In the genomic region with DNA sequence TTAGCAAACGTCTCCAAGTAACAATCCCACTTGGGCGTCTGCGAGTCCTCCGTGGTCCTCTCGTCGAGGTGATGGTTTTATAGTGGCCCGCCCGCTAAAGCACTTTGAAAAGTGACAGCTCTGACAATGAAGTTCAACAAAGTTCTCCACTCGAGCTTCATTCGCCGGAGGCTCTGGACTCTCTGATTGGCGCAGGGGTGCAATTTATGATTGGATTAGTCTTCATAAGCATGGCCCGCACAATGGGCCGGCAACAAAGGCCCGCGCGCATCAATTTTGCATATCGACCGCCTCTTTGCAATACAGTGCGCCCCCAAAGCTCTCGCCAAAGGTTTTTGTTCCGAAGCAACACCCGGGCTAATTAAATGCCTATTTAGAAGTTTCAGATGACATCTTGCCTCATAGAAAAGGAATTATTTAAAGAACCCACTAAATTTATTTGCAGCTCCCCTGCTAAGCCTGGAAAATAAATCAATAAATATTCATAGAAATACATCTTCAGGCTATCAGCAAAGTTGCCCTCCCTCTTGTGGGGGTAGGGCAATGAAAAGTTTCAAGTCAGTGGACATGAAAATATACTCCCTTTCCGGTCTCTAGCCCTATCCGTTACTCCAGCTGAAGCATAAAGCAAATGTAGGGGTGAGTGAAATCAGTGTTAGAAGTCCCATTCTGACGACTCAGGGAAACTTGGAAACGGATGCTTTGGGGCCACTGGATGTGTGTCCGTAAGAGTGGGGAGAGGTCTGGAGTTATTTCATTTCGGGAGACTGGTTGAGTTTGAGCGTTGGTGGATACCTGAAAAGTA, we compare ENCODE assay signal across 1 cellular context.
TF ChIP-seq lines count a peak whose summit lies in the region.

A gene with protein sequence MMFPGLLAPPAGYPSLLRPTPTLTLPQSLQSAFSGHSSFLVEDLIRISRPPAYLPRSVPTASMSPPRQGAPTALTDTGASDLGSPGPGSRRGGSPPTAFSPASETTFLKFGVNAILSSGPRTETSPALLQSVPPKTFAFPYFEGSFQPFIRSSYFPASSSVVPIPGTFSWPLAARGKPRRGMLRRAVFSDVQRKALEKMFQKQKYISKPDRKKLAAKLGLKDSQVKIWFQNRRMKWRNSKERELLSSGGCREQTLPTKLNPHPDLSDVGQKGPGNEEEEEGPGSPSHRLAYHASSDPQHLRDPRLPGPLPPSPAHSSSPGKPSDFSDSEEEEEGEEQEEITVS (minus strand): TSS at position 51 of the 805 bp plus-strand sequence. CDS start 151 bp downstream, outside the sequence.

TF ChIP-seq in HepG2, 621 proteins besides CTCF, POLR2A, EP300 and RAD21 (continued from another document):
- no peak for TF ChIP-seq TBX2 (CRISPR knock-in tag; IDR thresholded peaks at IDR 0.05; ENCODE audit: borderline replicate concordance)
- TF ChIP-seq, protein P1, sequence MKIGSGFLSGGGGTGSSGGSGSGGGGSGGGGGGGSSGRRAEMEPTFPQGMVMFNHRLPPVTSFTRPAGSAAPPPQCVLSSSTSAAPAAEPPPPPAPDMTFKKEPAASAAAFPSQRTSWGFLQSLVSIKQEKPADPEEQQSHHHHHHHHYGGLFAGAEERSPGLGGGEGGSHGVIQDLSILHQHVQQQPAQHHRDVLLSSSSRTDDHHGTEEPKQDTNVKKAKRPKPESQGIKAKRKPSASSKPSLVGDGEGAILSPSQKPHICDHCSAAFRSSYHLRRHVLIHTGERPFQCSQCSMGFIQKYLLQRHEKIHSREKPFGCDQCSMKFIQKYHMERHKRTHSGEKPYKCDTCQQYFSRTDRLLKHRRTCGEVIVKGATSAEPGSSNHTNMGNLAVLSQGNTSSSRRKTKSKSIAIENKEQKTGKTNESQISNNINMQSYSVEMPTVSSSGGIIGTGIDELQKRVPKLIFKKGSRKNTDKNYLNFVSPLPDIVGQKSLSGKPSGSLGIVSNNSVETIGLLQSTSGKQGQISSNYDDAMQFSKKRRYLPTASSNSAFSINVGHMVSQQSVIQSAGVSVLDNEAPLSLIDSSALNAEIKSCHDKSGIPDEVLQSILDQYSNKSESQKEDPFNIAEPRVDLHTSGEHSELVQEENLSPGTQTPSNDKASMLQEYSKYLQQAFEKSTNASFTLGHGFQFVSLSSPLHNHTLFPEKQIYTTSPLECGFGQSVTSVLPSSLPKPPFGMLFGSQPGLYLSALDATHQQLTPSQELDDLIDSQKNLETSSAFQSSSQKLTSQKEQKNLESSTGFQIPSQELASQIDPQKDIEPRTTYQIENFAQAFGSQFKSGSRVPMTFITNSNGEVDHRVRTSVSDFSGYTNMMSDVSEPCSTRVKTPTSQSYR (CRISPR knock-in tag; IDR thresholded peaks at IDR 0.05; ENCODE audit: borderline replicate concordance): no peak
- no peak for TF ChIP-seq ZNF788 (CRISPR knock-in tag; IDR thresholded peaks at IDR 0.05; ENCODE audit: borderline replicate concordance)
- TF ChIP-seq SALL2 (CRISPR knock-in tag; IDR thresholded peaks at IDR 0.05): no peak
- TF ChIP-seq ZNF251 (CRISPR knock-in tag; IDR thresholded peaks at IDR 0.05): no peak
- TF ChIP-seq MAFK (conservative IDR thresholded peaks at IDR 0.05 in 1 of 2, IDR thresholded peaks at IDR 0.05 in 1 of 2; ENCODE audit: low read length in 2 of 2): 0 out of 4 replicates have a peak, but pooled peaks of 1 of the 2 experiments have one; percentile 20
- TF ChIP-seq, protein P2, sequence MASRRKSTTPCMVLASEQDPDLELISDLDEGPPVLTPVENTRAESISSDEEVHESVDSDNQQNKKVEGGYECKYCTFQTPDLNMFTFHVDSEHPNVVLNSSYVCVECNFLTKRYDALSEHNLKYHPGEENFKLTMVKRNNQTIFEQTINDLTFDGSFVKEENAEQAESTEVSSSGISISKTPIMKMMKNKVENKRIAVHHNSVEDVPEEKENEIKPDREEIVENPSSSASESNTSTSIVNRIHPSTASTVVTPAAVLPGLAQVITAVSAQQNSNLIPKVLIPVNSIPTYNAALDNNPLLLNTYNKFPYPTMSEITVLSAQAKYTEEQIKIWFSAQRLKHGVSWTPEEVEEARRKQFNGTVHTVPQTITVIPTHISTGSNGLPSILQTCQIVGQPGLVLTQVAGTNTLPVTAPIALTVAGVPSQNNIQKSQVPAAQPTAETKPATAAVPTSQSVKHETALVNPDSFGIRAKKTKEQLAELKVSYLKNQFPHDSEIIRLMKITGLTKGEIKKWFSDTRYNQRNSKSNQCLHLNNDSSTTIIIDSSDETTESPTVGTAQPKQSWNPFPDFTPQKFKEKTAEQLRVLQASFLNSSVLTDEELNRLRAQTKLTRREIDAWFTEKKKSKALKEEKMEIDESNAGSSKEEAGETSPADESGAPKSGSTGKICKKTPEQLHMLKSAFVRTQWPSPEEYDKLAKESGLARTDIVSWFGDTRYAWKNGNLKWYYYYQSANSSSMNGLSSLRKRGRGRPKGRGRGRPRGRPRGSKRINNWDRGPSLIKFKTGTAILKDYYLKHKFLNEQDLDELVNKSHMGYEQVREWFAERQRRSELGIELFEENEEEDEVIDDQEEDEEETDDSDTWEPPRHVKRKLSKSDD (CRISPR knock-in tag; IDR thresholded peaks at IDR 0.05; ENCODE audit: low read depth): no peak
